Comparison of ENCODE assay signal across 1 cellular context in the genomic region with DNA sequence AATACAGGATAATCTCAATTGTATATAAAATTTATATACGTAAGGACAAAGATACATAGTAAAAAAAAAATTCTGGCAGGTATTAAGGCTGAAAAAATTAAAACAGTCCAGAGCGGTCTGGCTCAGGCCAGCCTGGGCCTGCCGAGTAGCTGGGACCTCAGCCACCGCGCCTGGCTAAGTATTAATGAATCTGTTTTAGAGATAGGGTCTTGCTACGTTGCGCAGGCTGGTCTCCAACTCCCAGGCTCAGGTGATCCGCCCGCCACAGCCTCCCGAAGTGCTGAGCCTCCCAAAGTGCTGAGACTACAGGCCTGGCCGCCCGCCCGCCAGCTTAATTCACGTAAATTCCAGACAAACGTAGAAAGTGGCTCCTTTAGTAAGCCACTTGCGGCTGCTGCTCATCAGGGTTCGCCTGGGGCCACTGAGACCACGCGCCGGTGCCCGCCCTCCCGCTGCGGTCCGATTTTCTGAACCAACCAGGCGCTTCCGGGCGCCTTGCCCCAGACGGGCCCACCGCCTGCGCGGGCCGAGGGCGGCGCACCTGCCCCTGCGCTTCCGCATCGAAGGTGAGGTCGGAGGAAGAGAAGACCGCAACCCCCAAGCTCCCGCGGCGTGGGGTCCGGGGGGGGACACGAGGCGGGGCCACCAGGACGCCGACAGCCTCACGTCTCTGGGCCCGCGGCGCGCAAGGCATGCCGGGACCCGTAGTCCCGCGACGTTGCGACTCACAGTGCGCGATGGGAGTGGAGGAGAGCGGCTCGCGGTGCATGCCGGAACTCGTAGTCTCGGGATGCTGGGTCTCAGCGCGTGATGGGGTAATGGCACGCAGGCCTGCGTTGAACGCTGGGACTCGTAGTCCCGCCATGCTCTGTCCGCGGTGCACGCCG.
TF ChIP-seq lines count a peak whose summit lies in the region.

No MANE protein-coding gene starts in this region.

TF ChIP-seq in WTC11, 78 proteins besides CTCF, POLR2A, EP300 and RAD21 (continued from another document):
- TF ChIP-seq, protein P1, sequence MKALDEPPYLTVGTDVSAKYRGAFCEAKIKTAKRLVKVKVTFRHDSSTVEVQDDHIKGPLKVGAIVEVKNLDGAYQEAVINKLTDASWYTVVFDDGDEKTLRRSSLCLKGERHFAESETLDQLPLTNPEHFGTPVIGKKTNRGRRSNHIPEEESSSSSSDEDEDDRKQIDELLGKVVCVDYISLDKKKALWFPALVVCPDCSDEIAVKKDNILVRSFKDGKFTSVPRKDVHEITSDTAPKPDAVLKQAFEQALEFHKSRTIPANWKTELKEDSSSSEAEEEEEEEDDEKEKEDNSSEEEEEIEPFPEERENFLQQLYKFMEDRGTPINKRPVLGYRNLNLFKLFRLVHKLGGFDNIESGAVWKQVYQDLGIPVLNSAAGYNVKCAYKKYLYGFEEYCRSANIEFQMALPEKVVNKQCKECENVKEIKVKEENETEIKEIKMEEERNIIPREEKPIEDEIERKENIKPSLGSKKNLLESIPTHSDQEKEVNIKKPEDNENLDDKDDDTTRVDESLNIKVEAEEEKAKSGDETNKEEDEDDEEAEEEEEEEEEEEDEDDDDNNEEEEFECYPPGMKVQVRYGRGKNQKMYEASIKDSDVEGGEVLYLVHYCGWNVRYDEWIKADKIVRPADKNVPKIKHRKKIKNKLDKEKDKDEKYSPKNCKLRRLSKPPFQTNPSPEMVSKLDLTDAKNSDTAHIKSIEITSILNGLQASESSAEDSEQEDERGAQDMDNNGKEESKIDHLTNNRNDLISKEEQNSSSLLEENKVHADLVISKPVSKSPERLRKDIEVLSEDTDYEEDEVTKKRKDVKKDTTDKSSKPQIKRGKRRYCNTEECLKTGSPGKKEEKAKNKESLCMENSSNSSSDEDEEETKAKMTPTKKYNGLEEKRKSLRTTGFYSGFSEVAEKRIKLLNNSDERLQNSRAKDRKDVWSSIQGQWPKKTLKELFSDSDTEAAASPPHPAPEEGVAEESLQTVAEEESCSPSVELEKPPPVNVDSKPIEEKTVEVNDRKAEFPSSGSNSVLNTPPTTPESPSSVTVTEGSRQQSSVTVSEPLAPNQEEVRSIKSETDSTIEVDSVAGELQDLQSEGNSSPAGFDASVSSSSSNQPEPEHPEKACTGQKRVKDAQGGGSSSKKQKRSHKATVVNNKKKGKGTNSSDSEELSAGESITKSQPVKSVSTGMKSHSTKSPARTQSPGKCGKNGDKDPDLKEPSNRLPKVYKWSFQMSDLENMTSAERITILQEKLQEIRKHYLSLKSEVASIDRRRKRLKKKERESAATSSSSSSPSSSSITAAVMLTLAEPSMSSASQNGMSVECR (CRISPR knock-in tag; IDR thresholded peaks at IDR 0.05; ENCODE audit: borderline replicate concordance), result peak; percentile 73; the same call in 1 of the 2 replicates
- no peak for TF ChIP-seq ZNF138 (CRISPR knock-in tag; conservative IDR thresholded peaks at IDR 0.05)
- TF ChIP-seq, protein P2, sequence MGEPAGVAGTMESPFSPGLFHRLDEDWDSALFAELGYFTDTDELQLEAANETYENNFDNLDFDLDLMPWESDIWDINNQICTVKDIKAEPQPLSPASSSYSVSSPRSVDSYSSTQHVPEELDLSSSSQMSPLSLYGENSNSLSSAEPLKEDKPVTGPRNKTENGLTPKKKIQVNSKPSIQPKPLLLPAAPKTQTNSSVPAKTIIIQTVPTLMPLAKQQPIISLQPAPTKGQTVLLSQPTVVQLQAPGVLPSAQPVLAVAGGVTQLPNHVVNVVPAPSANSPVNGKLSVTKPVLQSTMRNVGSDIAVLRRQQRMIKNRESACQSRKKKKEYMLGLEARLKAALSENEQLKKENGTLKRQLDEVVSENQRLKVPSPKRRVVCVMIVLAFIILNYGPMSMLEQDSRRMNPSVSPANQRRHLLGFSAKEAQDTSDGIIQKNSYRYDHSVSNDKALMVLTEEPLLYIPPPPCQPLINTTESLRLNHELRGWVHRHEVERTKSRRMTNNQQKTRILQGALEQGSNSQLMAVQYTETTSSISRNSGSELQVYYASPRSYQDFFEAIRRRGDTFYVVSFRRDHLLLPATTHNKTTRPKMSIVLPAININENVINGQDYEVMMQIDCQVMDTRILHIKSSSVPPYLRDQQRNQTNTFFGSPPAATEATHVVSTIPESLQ (CRISPR knock-in tag; IDR thresholded peaks at IDR 0.05), result no peak
- TF ChIP-seq, protein P3, sequence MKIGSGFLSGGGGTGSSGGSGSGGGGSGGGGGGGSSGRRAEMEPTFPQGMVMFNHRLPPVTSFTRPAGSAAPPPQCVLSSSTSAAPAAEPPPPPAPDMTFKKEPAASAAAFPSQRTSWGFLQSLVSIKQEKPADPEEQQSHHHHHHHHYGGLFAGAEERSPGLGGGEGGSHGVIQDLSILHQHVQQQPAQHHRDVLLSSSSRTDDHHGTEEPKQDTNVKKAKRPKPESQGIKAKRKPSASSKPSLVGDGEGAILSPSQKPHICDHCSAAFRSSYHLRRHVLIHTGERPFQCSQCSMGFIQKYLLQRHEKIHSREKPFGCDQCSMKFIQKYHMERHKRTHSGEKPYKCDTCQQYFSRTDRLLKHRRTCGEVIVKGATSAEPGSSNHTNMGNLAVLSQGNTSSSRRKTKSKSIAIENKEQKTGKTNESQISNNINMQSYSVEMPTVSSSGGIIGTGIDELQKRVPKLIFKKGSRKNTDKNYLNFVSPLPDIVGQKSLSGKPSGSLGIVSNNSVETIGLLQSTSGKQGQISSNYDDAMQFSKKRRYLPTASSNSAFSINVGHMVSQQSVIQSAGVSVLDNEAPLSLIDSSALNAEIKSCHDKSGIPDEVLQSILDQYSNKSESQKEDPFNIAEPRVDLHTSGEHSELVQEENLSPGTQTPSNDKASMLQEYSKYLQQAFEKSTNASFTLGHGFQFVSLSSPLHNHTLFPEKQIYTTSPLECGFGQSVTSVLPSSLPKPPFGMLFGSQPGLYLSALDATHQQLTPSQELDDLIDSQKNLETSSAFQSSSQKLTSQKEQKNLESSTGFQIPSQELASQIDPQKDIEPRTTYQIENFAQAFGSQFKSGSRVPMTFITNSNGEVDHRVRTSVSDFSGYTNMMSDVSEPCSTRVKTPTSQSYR (CRISPR knock-in tag; IDR thresholded peaks at IDR 0.05), result peak; percentile 62; the same call in 1 of the 2 replicates
- TF ChIP-seq, protein P4, sequence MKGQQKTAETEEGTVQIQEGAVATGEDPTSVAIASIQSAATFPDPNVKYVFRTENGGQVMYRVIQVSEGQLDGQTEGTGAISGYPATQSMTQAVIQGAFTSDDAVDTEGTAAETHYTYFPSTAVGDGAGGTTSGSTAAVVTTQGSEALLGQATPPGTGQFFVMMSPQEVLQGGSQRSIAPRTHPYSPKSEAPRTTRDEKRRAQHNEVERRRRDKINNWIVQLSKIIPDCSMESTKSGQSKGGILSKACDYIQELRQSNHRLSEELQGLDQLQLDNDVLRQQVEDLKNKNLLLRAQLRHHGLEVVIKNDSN (CRISPR knock-in tag; IDR thresholded peaks at IDR 0.05), result peak; percentile 69; the same call in 1 of the 2 replicates
- peak; percentile 93 for TF ChIP-seq SP1 (CRISPR knock-in tag; conservative IDR thresholded peaks at IDR 0.05)
- TF ChIP-seq CREM (CRISPR knock-in tag; IDR thresholded peaks at IDR 0.05), result no peak
- TF ChIP-seq SMAD3 (CRISPR knock-in tag; IDR thresholded peaks at IDR 0.05; ENCODE audit: borderline replicate concordance), result peak; percentile 77; the same call in 1 of the 2 replicates
- TF ChIP-seq FOXK1 (CRISPR knock-in tag; IDR thresholded peaks at IDR 0.05), result peak; percentile 91
- TF ChIP-seq, protein P5, sequence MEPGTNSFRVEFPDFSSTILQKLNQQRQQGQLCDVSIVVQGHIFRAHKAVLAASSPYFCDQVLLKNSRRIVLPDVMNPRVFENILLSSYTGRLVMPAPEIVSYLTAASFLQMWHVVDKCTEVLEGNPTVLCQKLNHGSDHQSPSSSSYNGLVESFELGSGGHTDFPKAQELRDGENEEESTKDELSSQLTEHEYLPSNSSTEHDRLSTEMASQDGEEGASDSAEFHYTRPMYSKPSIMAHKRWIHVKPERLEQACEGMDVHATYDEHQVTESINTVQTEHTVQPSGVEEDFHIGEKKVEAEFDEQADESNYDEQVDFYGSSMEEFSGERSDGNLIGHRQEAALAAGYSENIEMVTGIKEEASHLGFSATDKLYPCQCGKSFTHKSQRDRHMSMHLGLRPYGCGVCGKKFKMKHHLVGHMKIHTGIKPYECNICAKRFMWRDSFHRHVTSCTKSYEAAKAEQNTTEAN (CRISPR knock-in tag; IDR thresholded peaks at IDR 0.05), result 0 out of 2 replicates have a peak, but pooled peaks have one; percentile 70
- TF ChIP-seq, protein P6, sequence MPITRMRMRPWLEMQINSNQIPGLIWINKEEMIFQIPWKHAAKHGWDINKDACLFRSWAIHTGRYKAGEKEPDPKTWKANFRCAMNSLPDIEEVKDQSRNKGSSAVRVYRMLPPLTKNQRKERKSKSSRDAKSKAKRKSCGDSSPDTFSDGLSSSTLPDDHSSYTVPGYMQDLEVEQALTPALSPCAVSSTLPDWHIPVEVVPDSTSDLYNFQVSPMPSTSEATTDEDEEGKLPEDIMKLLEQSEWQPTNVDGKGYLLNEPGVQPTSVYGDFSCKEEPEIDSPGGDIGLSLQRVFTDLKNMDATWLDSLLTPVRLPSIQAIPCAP (CRISPR knock-in tag; IDR thresholded peaks at IDR 0.05), result no peak
- TF ChIP-seq, protein P7, sequence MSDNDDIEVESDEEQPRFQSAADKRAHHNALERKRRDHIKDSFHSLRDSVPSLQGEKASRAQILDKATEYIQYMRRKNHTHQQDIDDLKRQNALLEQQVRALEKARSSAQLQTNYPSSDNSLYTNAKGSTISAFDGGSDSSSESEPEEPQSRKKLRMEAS (CRISPR knock-in tag; IDR thresholded peaks at IDR 0.05), result peak; percentile 92
- TF ChIP-seq ZNF219 (CRISPR knock-in tag; IDR thresholded peaks at IDR 0.05; ENCODE audit: borderline replicate concordance), result peak; percentile 69; the same call in 1 of the 2 replicates
- peak; percentile 72; the same call in 1 of the 2 replicates for TF ChIP-seq TEAD1 (CRISPR knock-in tag; IDR thresholded peaks at IDR 0.05)
- TF ChIP-seq, protein P8, sequence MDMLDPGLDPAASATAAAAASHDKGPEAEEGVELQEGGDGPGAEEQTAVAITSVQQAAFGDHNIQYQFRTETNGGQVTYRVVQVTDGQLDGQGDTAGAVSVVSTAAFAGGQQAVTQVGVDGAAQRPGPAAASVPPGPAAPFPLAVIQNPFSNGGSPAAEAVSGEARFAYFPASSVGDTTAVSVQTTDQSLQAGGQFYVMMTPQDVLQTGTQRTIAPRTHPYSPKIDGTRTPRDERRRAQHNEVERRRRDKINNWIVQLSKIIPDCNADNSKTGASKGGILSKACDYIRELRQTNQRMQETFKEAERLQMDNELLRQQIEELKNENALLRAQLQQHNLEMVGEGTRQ (CRISPR knock-in tag; IDR thresholded peaks at IDR 0.05), result peak; percentile 84
- TF ChIP-seq FOXP1 (CRISPR knock-in tag; IDR thresholded peaks at IDR 0.05; ENCODE audit: borderline replicate concordance), result peak; percentile 86
- peak; percentile 48; the same call in 1 of the 2 replicates for TF ChIP-seq GTF2I (CRISPR knock-in tag; conservative IDR thresholded peaks at IDR 0.05)
- TF ChIP-seq IRF2 (CRISPR knock-in tag; IDR thresholded peaks at IDR 0.05; ENCODE audit: borderline replicate concordance, low read depth), result no peak
- peak; percentile 81 for TF ChIP-seq ZNF121 (CRISPR knock-in tag; IDR thresholded peaks at IDR 0.05)
- TF ChIP-seq CREB1 (CRISPR knock-in tag; IDR thresholded peaks at IDR 0.05), result no peak
- TF ChIP-seq GABPB1 (CRISPR knock-in tag; IDR thresholded peaks at IDR 0.05), result peak; percentile 56; the same call in 1 of the 2 replicates
- TF ChIP-seq ATF1 (CRISPR knock-in tag; IDR thresholded peaks at IDR 0.05), result no peak
- TF ChIP-seq, protein P9, sequence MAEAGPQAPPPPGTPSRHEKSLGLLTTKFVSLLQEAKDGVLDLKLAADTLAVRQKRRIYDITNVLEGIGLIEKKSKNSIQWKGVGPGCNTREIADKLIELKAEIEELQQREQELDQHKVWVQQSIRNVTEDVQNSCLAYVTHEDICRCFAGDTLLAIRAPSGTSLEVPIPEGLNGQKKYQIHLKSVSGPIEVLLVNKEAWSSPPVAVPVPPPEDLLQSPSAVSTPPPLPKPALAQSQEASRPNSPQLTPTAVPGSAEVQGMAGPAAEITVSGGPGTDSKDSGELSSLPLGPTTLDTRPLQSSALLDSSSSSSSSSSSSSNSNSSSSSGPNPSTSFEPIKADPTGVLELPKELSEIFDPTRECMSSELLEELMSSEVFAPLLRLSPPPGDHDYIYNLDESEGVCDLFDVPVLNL (CRISPR knock-in tag; IDR thresholded peaks at IDR 0.05; ENCODE audit: borderline replicate concordance, low read depth), result no peak
